In the genomic region with DNA sequence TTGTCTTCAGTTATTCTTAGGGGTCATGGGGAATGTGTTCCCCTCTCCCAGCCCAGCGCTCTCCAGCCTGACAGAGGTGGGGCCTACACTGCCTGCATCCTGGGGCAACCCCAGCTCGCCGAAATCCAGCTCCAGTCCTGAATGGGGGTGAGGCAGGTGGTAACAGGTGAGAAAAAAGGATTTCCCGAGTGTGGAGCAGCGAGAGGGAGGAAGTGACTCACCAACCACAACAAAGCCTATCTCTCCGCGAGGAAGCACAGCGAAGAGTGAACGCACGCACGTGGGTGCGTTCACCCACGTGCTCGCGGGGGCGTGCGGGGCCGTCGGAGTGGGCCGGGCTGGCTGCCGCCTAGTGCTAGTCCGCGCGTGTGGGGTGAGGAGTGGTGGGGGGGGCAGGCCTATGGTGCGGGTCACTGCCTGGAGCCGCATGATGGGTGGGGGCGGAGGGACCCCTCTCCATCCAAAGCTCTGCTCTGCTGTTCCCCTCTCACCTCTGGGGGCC, we compare ENCODE assay signal across 1 cellular context.
TF ChIP-seq lines count a peak whose summit lies in the region.

No MANE protein-coding gene starts in this region.

TF ChIP-seq in Ishikawa, 13 proteins besides CTCF, POLR2A, EP300 and RAD21 (continued from another document):
- TF ChIP-seq, protein P1, sequence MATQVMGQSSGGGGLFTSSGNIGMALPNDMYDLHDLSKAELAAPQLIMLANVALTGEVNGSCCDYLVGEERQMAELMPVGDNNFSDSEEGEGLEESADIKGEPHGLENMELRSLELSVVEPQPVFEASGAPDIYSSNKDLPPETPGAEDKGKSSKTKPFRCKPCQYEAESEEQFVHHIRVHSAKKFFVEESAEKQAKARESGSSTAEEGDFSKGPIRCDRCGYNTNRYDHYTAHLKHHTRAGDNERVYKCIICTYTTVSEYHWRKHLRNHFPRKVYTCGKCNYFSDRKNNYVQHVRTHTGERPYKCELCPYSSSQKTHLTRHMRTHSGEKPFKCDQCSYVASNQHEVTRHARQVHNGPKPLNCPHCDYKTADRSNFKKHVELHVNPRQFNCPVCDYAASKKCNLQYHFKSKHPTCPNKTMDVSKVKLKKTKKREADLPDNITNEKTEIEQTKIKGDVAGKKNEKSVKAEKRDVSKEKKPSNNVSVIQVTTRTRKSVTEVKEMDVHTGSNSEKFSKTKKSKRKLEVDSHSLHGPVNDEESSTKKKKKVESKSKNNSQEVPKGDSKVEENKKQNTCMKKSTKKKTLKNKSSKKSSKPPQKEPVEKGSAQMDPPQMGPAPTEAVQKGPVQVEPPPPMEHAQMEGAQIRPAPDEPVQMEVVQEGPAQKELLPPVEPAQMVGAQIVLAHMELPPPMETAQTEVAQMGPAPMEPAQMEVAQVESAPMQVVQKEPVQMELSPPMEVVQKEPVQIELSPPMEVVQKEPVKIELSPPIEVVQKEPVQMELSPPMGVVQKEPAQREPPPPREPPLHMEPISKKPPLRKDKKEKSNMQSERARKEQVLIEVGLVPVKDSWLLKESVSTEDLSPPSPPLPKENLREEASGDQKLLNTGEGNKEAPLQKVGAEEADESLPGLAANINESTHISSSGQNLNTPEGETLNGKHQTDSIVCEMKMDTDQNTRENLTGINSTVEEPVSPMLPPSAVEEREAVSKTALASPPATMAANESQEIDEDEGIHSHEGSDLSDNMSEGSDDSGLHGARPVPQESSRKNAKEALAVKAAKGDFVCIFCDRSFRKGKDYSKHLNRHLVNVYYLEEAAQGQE (IDR thresholded peaks at IDR 0.05; ENCODE audit: low read depth): no peak
- TF ChIP-seq ZBTB7A (IDR thresholded peaks at IDR 0.05; ENCODE audit: low read depth): no peak
- TF ChIP-seq FOXM1 (IDR thresholded peaks at IDR 0.05; ENCODE audit: borderline replicate concordance, low read depth): no peak
